Comparison of ENCODE assay signal across 12 cellular contexts in genomic region chr6:111710911-111711310, GRCh38.
DNase-seq lines count a peak whose midpoint lies in the region; ATAC-seq, FAIRE-seq and TF ChIP-seq lines count a peak whose summit lies in the region.
"Had no signal": no experiment of that assay in that cellular context is flagged by ENCODE, and none has a peak within 500 bp of the region (broad histone marks: within the 10 kb centered on the region; RNA-seq: fewer than 3 reads in every experiment).

No MANE protein-coding gene starts in this region.

- H3K27ac ChIP-seq in subcutaneous abdominal adipose tissue (ENCODE audit: low read depth, low read length) = peak overlapping the region; percentile 59
- H3K27ac ChIP-seq: prostate gland had no signal

- peaks cover 8 to 32% (median 31%) of the 10 kb centered on the region in 5 donors for H3K4me1 ChIP-seq in subcutaneous abdominal adipose tissue (ENCODE audit: control insufficient read depth in 5 of 5, insufficient read depth in 5 of 5, low read length in 5 of 5)
- H3K4me1 ChIP-seq: prostate gland had no signal

- CTCF ChIA-PET in activated CD4-positive, alpha-beta T cell treated with anti-CD3 and anti-CD28 coated beads for 36 hours (lab: Charles Lee) = interaction anchor here (0.6 to 5.7 kb wide), 33 partner anchors 11 to 351 kb away, joined by 3 to 59 read pairs (median 5); partner anchors contain the start of gene FYN

- H3K9ac ChIP-seq in subcutaneous abdominal adipose tissue (ENCODE audit: low read length in 5 of 5) = peak overlapping the region in 1 of 5 donors; percentile 13

- H3K36me3 Mint-ChIP-seq in activated CD4-positive, alpha-beta T cell treated with anti-CD3 and anti-CD28 coated beads for 36 hours (ENCODE audit: low read depth) = peaks cover 83% of the 10 kb centered on the region
- peaks cover 100% of the 10 kb centered on the region for H3K36me3 Mint-ChIP-seq in activated T-helper 17 cell treated with anti-CD3 and anti-CD28 coated beads, Interleukin-2, amount 50 U/mL, for 72 hours (ENCODE audit: low read depth)

- H3K27me3 ChIP-seq in subcutaneous abdominal adipose tissue (ENCODE audit: control insufficient read depth in 5 of 5, insufficient read depth in 4 of 5, low read length in 5 of 5) = no peaks in the 10 kb centered on the region
- H3K27me3 ChIP-seq: left lung, Peyer's patch had no signal

- no peaks in the 10 kb centered on the region for H3K9me3 Mint-ChIP-seq in activated CD4-positive, alpha-beta T cell treated with anti-CD3 and anti-CD28 coated beads for 36 hours (ENCODE audit: low read depth)
- H3K9me3 Mint-ChIP-seq in activated T-helper 17 cell treated with anti-CD3 and anti-CD28 coated beads, Interleukin-2, amount 50 U/mL, for 72 hours = no peaks in the 10 kb centered on the region

- H3K27me3 Mint-ChIP-seq in activated CD4-positive, alpha-beta T cell treated with anti-CD3 and anti-CD28 coated beads for 36 hours = no peaks in the 10 kb centered on the region
- no peaks in the 10 kb centered on the region for H3K27me3 Mint-ChIP-seq in activated T-helper 17 cell treated with anti-CD3 and anti-CD28 coated beads, Interleukin-2, amount 50 U/mL, for 72 hours

- no peak for FAIRE-seq in D721Med (lab: Jason Lieb, UNC)

- H3K4me1 Mint-ChIP-seq in activated CD4-positive, alpha-beta T cell treated with anti-CD3 and anti-CD28 coated beads for 36 hours = peaks cover 68% of the 10 kb centered on the region
- H3K4me1 Mint-ChIP-seq in activated T-helper 17 cell treated with anti-CD3 and anti-CD28 coated beads, Interleukin-2, amount 50 U/mL, for 72 hours = peaks cover 32% of the 10 kb centered on the region

- no peaks in the 10 kb centered on the region for H3K9me3 ChIP-seq in subcutaneous abdominal adipose tissue (ENCODE audit: control insufficient read depth in 5 of 5, low read length in 5 of 5)
- H3K9me3 ChIP-seq: left lung, Peyer's patch, prostate gland had no signal

- POLR2A ChIA-PET in activated CD4-positive, alpha-beta T cell treated with anti-CD3 and anti-CD28 coated beads for 36 hours (lab: Charles Lee) = interaction anchor here (1.9 kb wide), 1 partner anchor 48 kb away, joined by 6 read pairs; no protein-coding TSS in a partner anchor

- H3K4me3 ChIP-seq in subcutaneous abdominal adipose tissue (ENCODE audit: low read depth in 1 of 5, low read length in 5 of 5) = no peak overlapping the region
- H3K4me3 ChIP-seq: left lung, Peyer's patch, prostate gland had no signal

- H3K27ac Mint-ChIP-seq in activated CD4-positive, alpha-beta T cell treated with anti-CD3 and anti-CD28 coated beads for 36 hours = peak overlapping the region; percentile 88
- peak overlapping the region; percentile 84 for H3K27ac Mint-ChIP-seq in activated T-helper 17 cell treated with anti-CD3 and anti-CD28 coated beads, Interleukin-2, amount 50 U/mL, for 72 hours

- no peak overlapping the region for H3K4me3 Mint-ChIP-seq in activated CD4-positive, alpha-beta T cell treated with anti-CD3 and anti-CD28 coated beads for 36 hours
- H3K4me3 Mint-ChIP-seq in activated T-helper 17 cell treated with anti-CD3 and anti-CD28 coated beads, Interleukin-2, amount 50 U/mL, for 72 hours = peak overlapping the region; percentile 41

- H3K36me3 ChIP-seq in subcutaneous abdominal adipose tissue (ENCODE audit: control insufficient read depth in 5 of 5, insufficient read depth in 5 of 5, low read length in 5 of 5) = peaks cover 0 to 29% (median 20%) of the 10 kb centered on the region in 5 donors
- H3K36me3 ChIP-seq: prostate gland had no signal

- no peak for ATAC-seq in activated CD4-positive, alpha-beta T cell treated with anti-CD3 and anti-CD28 coated beads for 36 hours
- ATAC-seq in activated T-helper 17 cell treated with anti-CD3 and anti-CD28 coated beads, Interleukin-2, amount 50 U/mL, for 72 hours (replicated peaks) = no peak
- ATAC-seq in left colon (peak; percentile 20), HG03196 (IDR thresholded peaks at IDR 0.05; ENCODE audit: unreplicated experiment) (no peak), GM21423 (IDR thresholded peaks at IDR 0.05; ENCODE audit: unreplicated experiment) (no peak)

- no peak for DNase-seq in activated CD4-positive, alpha-beta T cell treated with anti-CD3 and anti-CD28 coated beads for 36 hours
- no peak for DNase-seq in activated CD4-positive, alpha-beta T cell treated with anti-CD3 and anti-CD28 coated beads, Interleukin-2, amount 50 U/mL, for 1 hour
- DNase-seq in left colon = no peak
- no peak for DNase-seq in D721Med (ENCODE audit: insufficient read length, low spot score)
- DNase-seq: activated effector memory CD4-positive, alpha-beta T cell treated with Interleukin-2 at 50 U/mL for 16 hours had no signal

- intact Hi-C loops in activated CD4-positive, alpha-beta T cell treated with anti-CD3 and anti-CD28 coated beads for 36 hours (cut with DNase I, micrococcal nuclease) = loop anchor here (1.0 to 10.0 kb wide), 9 partner anchors 36 to 454 kb away; partner anchors contain the start of gene FYN (in 2 of the 2)
- intact Hi-C loops in left colon (cut with DNase I, micrococcal nuclease) = loop anchor here in 1 of 2 donors (5.0 to 10.0 kb wide), 2 partner anchors 286 to 314 kb away; no protein-coding TSS in a partner anchor

- no peak for TF ChIP-seq CTCF in D721Med (IDR thresholded peaks at IDR 0.05; ENCODE audit: insufficient read depth, missing control alignments)
